ENCODE assay signal across 10 cellular contexts in genomic region chr13:32902898-32903297, GRCh38.
DNase-seq lines count a peak whose midpoint lies in the region; ATAC-seq, FAIRE-seq and TF ChIP-seq lines count a peak whose summit lies in the region.
"Had no signal": no experiment of that assay in that cellular context is flagged by ENCODE, and none has a peak within 500 bp of the region (broad histone marks: within the 10 kb centered on the region; RNA-seq: fewer than 3 reads in every experiment).

No MANE protein-coding gene starts in this region.

- H3K4me3 Mint-ChIP-seq in astrocyte (ENCODE audit: unreplicated experiment) (no peak overlapping the region), CD14-positive monocyte (no peak overlapping the region)

- no peak overlapping the region for H3K4me3 ChIP-seq in astrocyte (ENCODE audit: insufficient read depth, low read depth, low read length)
- no peak overlapping the region for H3K4me3 ChIP-seq in pancreas

- no peaks in the 10 kb centered on the region for H4K20me1 ChIP-seq in astrocyte (ENCODE audit: insufficient read depth, low read length)

- peaks cover 30% of the 10 kb centered on the region for H3K4me1 Mint-ChIP-seq in astrocyte (ENCODE audit: low read depth, unreplicated experiment)
- peaks cover 10% of the 10 kb centered on the region for H3K4me1 Mint-ChIP-seq in CD14-positive monocyte

- no peaks in the 10 kb centered on the region for H3K36me3 Mint-ChIP-seq in astrocyte (ENCODE audit: low read depth, unreplicated experiment)
- no peaks in the 10 kb centered on the region for H3K36me3 Mint-ChIP-seq in CD14-positive monocyte

- H3K27ac ChIP-seq in astrocyte (ENCODE audit: low read depth, low read length) (no peak overlapping the region), pancreas (no peak overlapping the region)

- no peak for FAIRE-seq in astrocyte (lab: Jason Lieb, UNC)
- no peak for FAIRE-seq in pancreas (lab: Jason Lieb, UNC)

- no peak for TF ChIP-seq CTCF in astrocyte (IDR thresholded peaks at IDR 0.05; ENCODE audit: insufficient read depth, low read depth, low read length)
- no peak for TF ChIP-seq CTCF in pancreas (IDR thresholded peaks at IDR 0.05)
- no peak for TF ChIP-seq CTCF in GM13976 (IDR thresholded peaks at IDR 0.05; ENCODE audit: borderline replicate concordance, control extremely low read depth, extremely low read depth, insufficient read depth, missing control alignments)
- TF ChIP-seq CTCF in CD14-positive monocyte (IDR thresholded peaks at IDR 0.05): no peak

- H3K4me1 ChIP-seq in astrocyte (ENCODE audit: insufficient read depth, low read length): peaks cover 36% of the 10 kb centered on the region
- H3K4me1 ChIP-seq in pancreas: no peaks in the 10 kb centered on the region

- H3K27ac Mint-ChIP-seq in astrocyte (ENCODE audit: unreplicated experiment) (peak overlapping the region; percentile 86), CD14-positive monocyte (no peak overlapping the region)

- no peaks in the 10 kb centered on the region for H3K9me3 Mint-ChIP-seq in astrocyte (ENCODE audit: unreplicated experiment)
- peaks cover 0 to 8% (median 2%) of the 10 kb centered on the region in 7 donors for H3K9me3 Mint-ChIP-seq in CD14-positive monocyte

- H3K9me3 ChIP-seq in astrocyte (ENCODE audit: insufficient read depth, low read depth, low read length) (no peaks in the 10 kb centered on the region), pancreas (no peaks in the 10 kb centered on the region)

- in situ Hi-C loops in GM13976 (cut with MboI; ENCODE audit: low sequenced_read_pairs, unreplicated experiment): loop anchor here (25.0 kb wide), 1 partner anchor 316 kb away; the partner anchor contains the start of gene PDS5B

- intact Hi-C loops in pancreas (cut with DNase I) (no loop called here), CD14-positive monocyte (cut with micrococcal nuclease) (no loop called here)

- H2AFZ ChIP-seq in astrocyte (ENCODE audit: low read depth, low read length): peak overlapping the region; percentile 29

- no peaks in the 10 kb centered on the region for H3K36me3 ChIP-seq in astrocyte (ENCODE audit: insufficient read depth, low read length)
- H3K36me3 ChIP-seq in pancreas: no peaks in the 10 kb centered on the region

- H3K9ac ChIP-seq in astrocyte (ENCODE audit: low read length): no peak overlapping the region

- H3K4me2 ChIP-seq in astrocyte (ENCODE audit: low read length): peak overlapping the region; percentile 39

- 55 to 66% methylated on average over 7 of the region's 7 CpGs for WGBS in pancreas, 2 donors

- H3K79me2 ChIP-seq in astrocyte (ENCODE audit: insufficient read depth, low read length): no peaks in the 10 kb centered on the region

- H3K27me3 ChIP-seq in astrocyte (ENCODE audit: insufficient read depth, low read length): no peaks in the 10 kb centered on the region
- no peaks in the 10 kb centered on the region for H3K27me3 ChIP-seq in pancreas

- DNase-seq in AG20443 (ENCODE audit: low spot score): peak; percentile 87
- DNase-seq in astrocyte (ENCODE audit: low read depth): peak; percentile 74
- peak; percentile 25 for DNase-seq in hepatic stellate cell (ENCODE audit: low spot score)
- DNase-seq in pancreas: peak in 2 of 6 donors; percentile 12 to 33
- DNase-seq in GM13976 (ENCODE audit: low spot score): no peak
- no peak for DNase-seq in CD14-positive monocyte (ENCODE audit: low spot score)
- DNase-seq: amniotic stem cell, NCI-H1436 treated with DMSO at 0.1 percent for 48 hours had no signal

- ATAC-seq in pancreas (peak in 3 of 4 donors; percentile 61 to 65 (median 64)), HG03159 (IDR thresholded peaks at IDR 0.05; ENCODE audit: unreplicated experiment) (no peak), GM18867 (IDR thresholded peaks at IDR 0.05; ENCODE audit: unreplicated experiment) (no peak)

- H3K27me3 Mint-ChIP-seq in astrocyte (ENCODE audit: low read depth, unreplicated experiment) (no peaks in the 10 kb centered on the region), CD14-positive monocyte (ENCODE audit: low read depth in 3 of 3) (peaks cover 0 to 6% (median 2%) of the 10 kb centered on the region in 3 donors)

Comparison
In these comparisons a context has a peak if more than half of its experiments do, and no peak if none do; other contexts are left out.
1. DNase-seq: peak in AG20443 (single experiment), astrocyte (single experiment) and hepatic stellate cell (single experiment); none in GM13976 (single experiment) and CD14-positive monocyte (single experiment).
2. ATAC-seq: peak in pancreas (3 of 4); none in HG03159 (single experiment) and GM18867 (single experiment).